ENCODE assay signal across 13 cellular contexts in genomic region chr19:8154014-8154413, GRCh38. TPM values are rescaled to one million over a fixed set of nuclear protein-coding genes. Genes with fewer than 3 reads are reported as not detected.
A peak's percentile ranks its signal among the peaks of the same experiment; 100 is the strongest.
DNase-seq lines count a peak whose midpoint lies in the region; TF ChIP-seq lines count a peak whose summit lies in the region.
"Not testable (repeated sequence)": the region's sequence is repeated elsewhere in the genome, so short reads cannot be mapped to it uniquely, and the experiment has no call there.
"Had no signal": no experiment of that assay in that cellular context is flagged by ENCODE, and none has a peak within 500 bp of the region (broad histone marks: within the 10 kb centered on the region; RNA-seq: fewer than 3 reads in every experiment).

No MANE protein-coding gene starts in this region.

- H3K4me3 Mint-ChIP-seq in activated CD4-positive, alpha-beta T cell treated with anti-CD3 and anti-CD28 coated beads, Interleukin-2, amount 10 ng/mL, durations not matched to agents 24 days and 14 days; activated naive CD4-positive, alpha-beta T cell treated with anti-CD3 and anti-CD28 coated beads for 36 hours: not testable (repeated sequence)
- peak overlapping the region; percentile 21 for H3K4me3 Mint-ChIP-seq in neural progenitor cell

- not testable (repeated sequence) for H3K36me3 Mint-ChIP-seq in activated CD4-positive, alpha-beta T cell treated with anti-CD3 and anti-CD28 coated beads, Interleukin-2, amount 10 ng/mL, durations not matched to agents 24 days and 14 days (ENCODE audit: low read depth); activated naive CD4-positive, alpha-beta T cell treated with anti-CD3 and anti-CD28 coated beads for 36 hours (ENCODE audit: low read depth); neural progenitor cell

- peaks cover 46% of the 10 kb centered on the region for H3K27me3 Mint-ChIP-seq in activated CD4-positive, alpha-beta T cell treated with anti-CD3 and anti-CD28 coated beads, Interleukin-2, amount 10 ng/mL, durations not matched to agents 24 days and 14 days
- H3K27me3 Mint-ChIP-seq in activated naive CD4-positive, alpha-beta T cell treated with anti-CD3 and anti-CD28 coated beads for 36 hours (ENCODE audit: low read depth) = peaks cover 37% of the 10 kb centered on the region
- peaks cover 15% of the 10 kb centered on the region for H3K27me3 Mint-ChIP-seq in neural progenitor cell (ENCODE audit: insufficient read depth, low read depth)

- not testable (repeated sequence) for H3K27me3 ChIP-seq in OCI-LY1 (ENCODE audit: insufficient read depth, low read length); neural progenitor cell

- intact Hi-C loops in activated CD4-positive, alpha-beta T cell treated with anti-CD3 and anti-CD28 coated beads, Interleukin-2, amount 10 ng/mL, durations not matched to agents 24 days and 14 days (cut with micrococcal nuclease) = loop anchor here (10.0 kb wide), 2 partner anchors 139 to 209 kb away; partner anchors contain the start of gene TIMM44
- intact Hi-C loops in activated naive CD4-positive, alpha-beta T cell treated with anti-CD3 and anti-CD28 coated beads for 36 hours (cut with micrococcal nuclease) = loop anchor here (10.0 kb wide), 1 partner anchor 179 kb away; no protein-coding TSS in a partner anchor

- not testable (repeated sequence) for H3K79me2 ChIP-seq in OCI-LY1 (ENCODE audit: insufficient read depth, low read length); neural progenitor cell (ENCODE audit: low read depth)

- not testable (repeated sequence) for TF ChIP-seq POLR2A in erythroblast (IDR thresholded peaks at IDR 0.05; ENCODE audit: low read length)

- H2AFZ ChIP-seq in OCI-LY1 (ENCODE audit: low read length); neural progenitor cell (replicated peaks): not testable (repeated sequence)

- not testable (repeated sequence) for H3K4me1 Mint-ChIP-seq in activated CD4-positive, alpha-beta T cell treated with anti-CD3 and anti-CD28 coated beads, Interleukin-2, amount 10 ng/mL, durations not matched to agents 24 days and 14 days; activated naive CD4-positive, alpha-beta T cell treated with anti-CD3 and anti-CD28 coated beads for 36 hours (ENCODE audit: low read depth)
- H3K4me1 Mint-ChIP-seq in neural progenitor cell = peaks cover 10% of the 10 kb centered on the region

- H3K9me2 ChIP-seq in OCI-LY1 (ENCODE audit: low read depth, low read length) = not testable (repeated sequence)

- not testable (repeated sequence) for H3K27ac Mint-ChIP-seq in activated CD4-positive, alpha-beta T cell treated with anti-CD3 and anti-CD28 coated beads, Interleukin-2, amount 10 ng/mL, durations not matched to agents 24 days and 14 days; activated naive CD4-positive, alpha-beta T cell treated with anti-CD3 and anti-CD28 coated beads for 36 hours; neural progenitor cell

- not testable (repeated sequence) for H3K9me3 Mint-ChIP-seq in activated CD4-positive, alpha-beta T cell treated with anti-CD3 and anti-CD28 coated beads, Interleukin-2, amount 10 ng/mL, durations not matched to agents 24 days and 14 days; activated naive CD4-positive, alpha-beta T cell treated with anti-CD3 and anti-CD28 coated beads for 36 hours; neural progenitor cell

- not testable (repeated sequence) for H3K4me2 ChIP-seq in OCI-LY1 (ENCODE audit: low read length); neural progenitor cell

- not testable (repeated sequence) for H3K4me1 ChIP-seq in OCI-LY1 (ENCODE audit: insufficient read depth, low read length, severe bottlenecking); neural progenitor cell

- H3K9me3 ChIP-seq in OCI-LY1 (ENCODE audit: low read length); neural progenitor cell (ENCODE audit: low read depth): not testable (repeated sequence)

- DNase-seq in GM10248 (ENCODE audit: extremely low spot score) (peak; percentile 46), HEK293T (ENCODE audit: extremely low spot score) (peak; percentile 11), erythroblast (lab: John Stamatoyannopoulos, UW) (peak; percentile 10 to 37)
- DNase-seq in activated CD4-positive, alpha-beta T cell treated with anti-CD3 and anti-CD28 coated beads, Interleukin-2, amount 10 ng/mL, durations not matched to agents 24 days and 14 days = peak; percentile 71
- DNase-seq in activated naive CD4-positive, alpha-beta T cell treated with anti-CD3 and anti-CD28 coated beads for 36 hours = peak; percentile 60
- DNase-seq in neural progenitor cell (ENCODE audit: low spot score) = not testable (repeated sequence)

- POLR2A ChIA-PET in GM10248 (lab: Yijun Ruan, JAX) = interaction anchor here (0.7 kb wide), 1 partner anchor 15 kb away, joined by 7 read pairs; no protein-coding TSS in a partner anchor
- POLR2A ChIA-PET in HEK293T (lab: Yijun Ruan, JAX) = interaction anchor here (1.0 kb wide), 1 partner anchor 210 kb away, joined by 3 read pairs; the partner anchor contains the start of gene TIMM44

- not testable (repeated sequence) for H3K36me3 ChIP-seq in OCI-LY1 (ENCODE audit: insufficient read depth, low read length); neural progenitor cell

- H3F3A ChIP-seq in OCI-LY1 (ENCODE audit: insufficient read depth, low read length) = not testable (repeated sequence)
- H3F3A ChIP-seq in neural progenitor cell (ENCODE audit: low read depth) = peaks cover 17% of the 10 kb centered on the region

- H3K27ac ChIP-seq in OCI-LY1 (ENCODE audit: low read depth, low read length, poor library complexity, severe bottlenecking); neural progenitor cell: not testable (repeated sequence)

- not testable (repeated sequence) for H3K9ac ChIP-seq in OCI-LY1 (ENCODE audit: low read length); neural progenitor cell

- not testable (repeated sequence) for H4K20me1 ChIP-seq in OCI-LY1 (ENCODE audit: insufficient read depth, low read length); neural progenitor cell (ENCODE audit: low read depth)

- TF ChIP-seq CTCF in GM10248 (IDR thresholded peaks at IDR 0.05; ENCODE audit: control extremely low read depth, extremely low read depth, low read depth, missing control alignments) (peak; percentile 34), OCI-LY1 (IDR thresholded peaks at IDR 0.05; ENCODE audit: low read length) (peak; percentile 26; the same call in 1 of the 2 replicates), neural progenitor cell (IDR thresholded peaks at IDR 0.05) (peak; percentile 44)

- CTCF ChIA-PET in GM10248 (lab: Yijun Ruan, JAX) = interaction anchor here (1.4 kb wide), 1 partner anchor 12 kb away, joined by 3 read pairs; no protein-coding TSS in a partner anchor
- CTCF ChIA-PET in HEK293T (lab: Yijun Ruan, JAX) = not testable (repeated sequence)
- CTCF ChIA-PET in activated naive CD4-positive, alpha-beta T cell treated with anti-CD3 and anti-CD28 coated beads for 36 hours (lab: Charles Lee) = interaction anchor here (0.6 to 0.8 kb wide), 3 partner anchors 21 to 1607 kb away, joined by 3 read pairs; no protein-coding TSS in a partner anchor

- not testable (repeated sequence) for H3K4me3 ChIP-seq in OCI-LY1 (ENCODE audit: low read depth, low read length, poor library complexity, severe bottlenecking); neural progenitor cell

RNA-seq across cellular contexts. Expression of gene FBN3, which starts 4.6 kb away (rescaled TPM):
- total RNA-seq in activated CD4-positive, alpha-beta T cell treated with anti-CD3 and anti-CD28 coated beads, Interleukin-2, amount 10 ng/mL, durations not matched to agents 24 days and 14 days = not detected in 2 replicates
- not detected for total RNA-seq in activated naive CD4-positive, alpha-beta T cell treated with anti-CD3 and anti-CD28 coated beads for 36 hours
- 23.0 and 33.0 TPM in 2 replicates for total RNA-seq in neural progenitor cell (ENCODE audit: low replicate concordance)
- total RNA-seq: activated T-helper 1 cell treated with anti-CD3 and anti-CD28 coated beads, Interleukin-12 subunit alpha, Interleukin-12 subunit beta, Interleukin-2, Interleukin-4 antibody, amounts not matched to agents 30 ng/mL and 10 ng/mL and 1 ng/mL, durations not matched to agents 14 hours and 24 hours and 36 hours; HT-29; LHCN-M2; myocyte; sigmoid colon; vagina had no signal

RNA-seq across cellular contexts. Expression of gene CERS4, which starts 55.2 kb away (rescaled TPM):
- 30.3 and 30.6 TPM in 2 replicates for total RNA-seq in activated CD4-positive, alpha-beta T cell treated with anti-CD3 and anti-CD28 coated beads, Interleukin-2, amount 10 ng/mL, durations not matched to agents 24 days and 14 days
- 10 to 100 TPM; 15.7 to 19.4 TPM for total RNA-seq in activated naive CD4-positive, alpha-beta T cell treated with anti-CD3 and anti-CD28 coated beads for 36 hours
- total RNA-seq in neural progenitor cell (ENCODE audit: low replicate concordance) = 34.1 and 76.0 TPM in 2 replicates
- total RNA-seq: HT-29, LHCN-M2, myocyte had no signal

Comparison
In these comparisons a context has a peak if more than half of its experiments do, and no peak if none do; other contexts are left out.
1. RNA of gene FBN3, which starts 4.6 kb away (total RNA-seq): 23.0 to 33.0 TPM in neural progenitor cell; not detected in activated CD4-positive, alpha-beta T cell treated with anti-CD3 and anti-CD28 coated beads, Interleukin-2, amount 10 ng/mL, durations not matched to agents 24 days and 14 days and not detected in activated naive CD4-positive, alpha-beta T cell treated with anti-CD3 and anti-CD28 coated beads for 36 hours; every median in the first group is over 10 times any median in the second.
2. Peak in every context shown above with its lines, with median percentiles within 50 percentile points of each other: CTCF ChIP-seq.